Comparison of ENCODE assay signal across 10 cellular contexts in the genomic region with DNA sequence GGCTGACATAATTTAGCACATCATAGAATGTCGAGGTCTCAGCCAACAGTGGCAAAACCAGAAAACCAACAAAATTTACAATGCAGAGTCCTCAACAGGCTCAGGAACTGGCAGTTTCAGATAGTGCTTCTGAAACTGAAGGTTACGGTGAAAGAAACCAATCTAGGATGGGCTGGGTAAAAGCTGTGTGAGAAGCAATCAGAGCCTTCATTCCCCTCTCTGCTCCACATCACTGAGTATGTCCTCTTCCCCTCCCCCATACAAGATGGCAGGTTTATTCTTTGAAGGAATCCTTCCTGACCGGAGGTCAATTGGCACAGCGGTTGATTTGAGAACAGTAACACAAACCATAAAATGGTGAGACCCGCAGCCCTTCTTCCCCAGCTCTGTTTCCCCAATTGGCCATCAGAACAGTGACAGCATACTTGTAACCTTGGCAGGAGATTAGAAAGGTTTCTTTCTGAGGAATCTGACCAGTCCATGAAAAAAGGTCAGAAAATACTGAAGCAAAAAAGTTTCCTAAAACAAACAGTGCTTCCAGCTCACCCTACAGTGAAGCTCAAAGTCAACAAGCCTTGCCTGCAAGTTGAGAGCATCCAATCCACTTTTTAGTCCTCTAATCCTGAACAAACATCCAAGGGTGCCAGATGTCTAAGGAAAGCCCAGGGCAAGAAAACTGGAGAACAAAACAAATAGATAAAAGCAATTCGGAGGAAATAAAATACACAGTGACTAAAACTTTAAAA. TPM values are rescaled to one million over a fixed set of nuclear protein-coding genes. Genes with fewer than 3 reads are reported as not detected.
DNase-seq lines count a peak whose midpoint lies in the region; ATAC-seq and TF ChIP-seq lines count a peak whose summit lies in the region.
"Had no signal": no experiment of that assay in that cellular context is flagged by ENCODE, and none has a peak within 500 bp of the region (broad histone marks: within the 10 kb centered on the region; RNA-seq: fewer than 3 reads in every experiment).

No MANE protein-coding gene starts in this region.

- H3K27me3 ChIP-seq in heart left ventricle: no peaks in the 10 kb centered on the region

- no peak for TF ChIP-seq POLR2A in heart left ventricle (IDR thresholded peaks at IDR 0.05)

- peaks cover 42% of the 10 kb centered on the region for H3K4me1 Mint-ChIP-seq in activated T-helper 17 cell treated with anti-CD3 and anti-CD28 coated beads, Interleukin-2, amount 50 U/mL, for 72 hours

- no peaks in the 10 kb centered on the region for H3K36me3 ChIP-seq in heart left ventricle

- WGBS in heart left ventricle, 4 donors: 59 to 82% (median 75%) methylated on average over 6 of the region's 6 CpGs

- H3K4me1 ChIP-seq in heart left ventricle: peaks cover 0 to 31% (median 0%) of the 10 kb centered on the region in 12 donors

- H3K36me3 Mint-ChIP-seq in activated T-helper 17 cell treated with anti-CD3 and anti-CD28 coated beads, Interleukin-2, amount 50 U/mL, for 72 hours (ENCODE audit: low read depth): no peaks in the 10 kb centered on the region

- no peak for TF ChIP-seq CTCF in heart left ventricle (IDR thresholded peaks at IDR 0.05)

- H3K27ac ChIP-seq in heart left ventricle: no peak overlapping the region

- DNase-seq in DMS53 (lab: John Stamatoyannopoulos, UW) (peak; percentile 96), CD1c-positive myeloid dendritic cell (ENCODE audit: extremely low spot score) (no peak), HUDEP-2 (lab: John Stamatoyannopoulos, UW; ENCODE audit: unreplicated experiment in 76 of 76) (no peak), heart left ventricle (no peak)
- DNase-seq in activated CD8-positive, alpha-beta memory T cell treated with anti-CD3 and anti-CD28 coated beads, Interleukin-2, amount 50 U/mL, for 4 hours: no peak
- DNase-seq: activated gamma-delta T cell treated with Interleukin-2 at 50 U/mL for 16 hours, NCI-H1092 treated with DMSO at 0.1 percent for 48 hours had no signal

- intact Hi-C loops in heart left ventricle (cut with DNase I): no loop called here

- no peaks in the 10 kb centered on the region for H3K9me3 ChIP-seq in heart left ventricle

- H3K4me3 Mint-ChIP-seq in activated T-helper 17 cell treated with anti-CD3 and anti-CD28 coated beads, Interleukin-2, amount 50 U/mL, for 72 hours: peak overlapping the region; percentile 4

- H3K4me3 ChIP-seq in heart left ventricle: no peak overlapping the region

- ATAC-seq in GM19452 (IDR thresholded peaks at IDR 0.05; ENCODE audit: unreplicated experiment) (peak; percentile 80), HG03175 (IDR thresholded peaks at IDR 0.05; ENCODE audit: unreplicated experiment) (peak; percentile 84), heart left ventricle (no peak)
- no peak for ATAC-seq in activated T-helper 17 cell treated with anti-CD3 and anti-CD28 coated beads, Interleukin-2, amount 50 U/mL, for 72 hours (replicated peaks)

- H3K27me3 Mint-ChIP-seq in activated T-helper 17 cell treated with anti-CD3 and anti-CD28 coated beads, Interleukin-2, amount 50 U/mL, for 72 hours: no peaks in the 10 kb centered on the region

- no peak overlapping the region for H3K27ac Mint-ChIP-seq in activated T-helper 17 cell treated with anti-CD3 and anti-CD28 coated beads, Interleukin-2, amount 50 U/mL, for 72 hours

- peaks cover 11% of the 10 kb centered on the region for H3K9me3 Mint-ChIP-seq in activated T-helper 17 cell treated with anti-CD3 and anti-CD28 coated beads, Interleukin-2, amount 50 U/mL, for 72 hours

RNA-seq across cellular contexts. Expression of gene IL6, which starts 53.9 kb away (rescaled TPM):
- total RNA-seq in activated T-helper 17 cell treated with anti-CD3 and anti-CD28 coated beads, Interleukin-2, amount 50 U/mL, for 72 hours: 1 to 10 TPM; 1.0 to 2.1 TPM
- 10 to 100 TPM in 1 of 9 donors, 1 to 10 TPM in 5, under 1 TPM in 2, not detected in 1; 0.72 to 15.1 (median 2.6) TPM for total RNA-seq in heart left ventricle
- polyA plus RNA-seq in heart left ventricle: 1 to 10 TPM; 1.7 to 2.0 TPM

Comparison
In these comparisons a context has a peak if more than half of its experiments do, and no peak if none do; other contexts are left out.
1. ATAC-seq: peak in GM19452 (single experiment) and HG03175 (single experiment); none in activated T-helper 17 cell treated with anti-CD3 and anti-CD28 coated beads, Interleukin-2, amount 50 U/mL, for 72 hours (single experiment) and heart left ventricle (0 of 4).